ENCODE assay signal across 38 cellular contexts in the genomic region with DNA sequence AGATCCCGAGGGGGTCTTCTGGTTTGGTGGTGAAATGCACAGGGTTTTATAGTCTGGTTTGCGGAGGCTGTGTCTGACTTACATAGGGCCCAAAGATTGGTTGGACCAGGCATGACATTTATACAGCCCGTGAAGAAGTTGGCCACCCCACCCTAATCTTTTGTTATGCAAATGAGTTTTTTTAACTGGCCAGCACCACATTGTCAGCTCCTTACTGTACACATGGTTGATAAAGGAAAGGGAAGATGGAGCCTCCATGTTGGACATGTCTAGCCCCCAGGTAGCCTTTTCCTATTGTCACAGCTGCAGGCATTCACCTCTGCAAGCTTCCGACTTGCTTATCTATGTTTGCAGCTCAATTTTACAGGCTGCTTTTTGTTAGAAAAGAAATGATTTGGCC.
"Had no signal": no experiment of that assay in that cellular context is flagged by ENCODE, and none has a peak within 500 bp of the region (broad histone marks: within the 10 kb centered on the region; RNA-seq: fewer than 3 reads in every experiment).

No MANE protein-coding gene starts in this region.

- H3K4me3 Mint-ChIP-seq: activated naive CD4-positive, alpha-beta T cell treated with anti-CD3 and anti-CD28 coated beads for 36 hours; activated naive CD4-positive, alpha-beta T cell treated with anti-CD3 and anti-CD28 coated beads, Interleukin-2, amount 10 ng/mL, durations not matched to agents 7 days and 5 days; activated naive CD4-positive, alpha-beta T cell treated with anti-CD3 and anti-CD28 coated beads, Interleukin-2, amount 50 U/mL, for 24 hours; activated naive CD8-positive, alpha-beta T cell; activated naive CD8-positive, alpha-beta T cell treated with anti-CD3 and anti-CD28 coated beads for 36 hours; activated naive CD8-positive, alpha-beta T cell treated with anti-CD3 and anti-CD28 coated beads, Interleukin-2, amount 10 ng/mL, durations not matched to agents 7 days and 5 days; activated naive CD8-positive, alpha-beta T cell treated with anti-CD3 and anti-CD28 coated beads, Interleukin-2, amount 50 U/mL, for 24 hours; activated T-cell treated with anti-CD3 and anti-CD28 coated beads, Interleukin-2, amount 50 U/mL, for 4 hours; activated T-cell treated with anti-CD3 and anti-CD28 coated beads, Interleukin-2, amount 50 U/mL, for 72 hours; activated T-helper 1 cell treated with anti-CD3 and anti-CD28 coated beads, Interleukin-12 subunit alpha, Interleukin-12 subunit beta, Interleukin-2, Interleukin-4 antibody, amounts not matched to agents 30 ng/mL and 10 ng/mL and 1 ng/mL, durations not matched to agents 14 hours and 24 hours and 36 hours; activated T-helper 17 cell treated with anti-CD3 and anti-CD28 coated beads, Interleukin-2, amount 50 U/mL, for 72 hours; brain; central memory CD8-positive, alpha-beta T cell had no signal

- FAIRE-seq: astrocyte, bronchial epithelial cell had no signal

- H3K9me3 ChIP-seq: adrenal gland, ascending aorta had no signal

- H3K36me3 Mint-ChIP-seq: activated naive CD4-positive, alpha-beta T cell treated with anti-CD3 and anti-CD28 coated beads, Interleukin-2, amount 10 ng/mL, durations not matched to agents 7 days and 5 days; activated naive CD4-positive, alpha-beta T cell treated with anti-CD3 and anti-CD28 coated beads, Interleukin-2, amount 50 U/mL, for 24 hours; activated naive CD4-positive, alpha-beta T cell treated with anti-CD3 and anti-CD28 coated beads, Interleukin-2, amount 50 U/mL, for 72 hours; activated naive CD8-positive, alpha-beta T cell; activated naive CD8-positive, alpha-beta T cell treated with anti-CD3 and anti-CD28 coated beads for 36 hours; activated naive CD8-positive, alpha-beta T cell treated with anti-CD3 and anti-CD28 coated beads, Interleukin-2, amount 10 ng/mL, durations not matched to agents 7 days and 5 days; brain had no signal

- ATAC-seq: activated naive CD4-positive, alpha-beta T cell treated with anti-CD3 and anti-CD28 coated beads, Interleukin-2, amount 50 U/mL, for 72 hours; activated naive CD8-positive, alpha-beta T cell treated with anti-CD3 and anti-CD28 coated beads, Interleukin-2, amount 50 U/mL, for 24 hours; activated T-cell treated with anti-CD3 and anti-CD28 coated beads, Interleukin-2, amount 50 U/mL, for 4 hours; activated T-cell treated with anti-CD3 and anti-CD28 coated beads, Interleukin-2, amount 50 U/mL, for 72 hours; activated T-helper 17 cell treated with anti-CD3 and anti-CD28 coated beads, Interleukin-2, amount 50 U/mL, for 72 hours; body of pancreas had no signal

- H3K4me1 ChIP-seq: adrenal gland, ascending aorta, body of pancreas, breast epithelium had no signal

- H3K27ac ChIP-seq: adrenal gland, ascending aorta, body of pancreas, brain microvascular endothelial cell, breast epithelium, cardiac muscle cell had no signal

- DNase-seq: activated effector memory CD4-positive, alpha-beta T cell treated with anti-CD3 and anti-CD28 coated beads, Interleukin-2, amount 50 U/mL, for 16 hours; activated effector memory CD4-positive, alpha-beta T cell treated with Interleukin-2 at 50 U/mL for 16 hours; activated gamma-delta T cell; activated gamma-delta T cell treated with Interleukin-2 at 50 U/mL for 16 hours; activated naive CD4-positive, alpha-beta T cell; activated naive CD4-positive, alpha-beta T cell treated with anti-CD3 and anti-CD28 coated beads for 36 hours; activated naive CD4-positive, alpha-beta T cell treated with anti-CD3 and anti-CD28 coated beads, Interleukin-2, amount 10 ng/mL, durations not matched to agents 7 days and 5 days; activated naive CD4-positive, alpha-beta T cell treated with anti-CD3 and anti-CD28 coated beads, Interleukin-2, amount 50 U/mL, for 16 hours; activated naive CD4-positive, alpha-beta T cell treated with Interleukin-2 at 50 U/mL for 16 hours; activated naive CD8-positive, alpha-beta T cell treated with anti-CD3 and anti-CD28 coated beads for 36 hours; activated naive CD8-positive, alpha-beta T cell treated with anti-CD3 and anti-CD28 coated beads, Interleukin-2, amount 10 ng/mL, durations not matched to agents 7 days and 5 days; activated naive CD8-positive, alpha-beta T cell treated with anti-CD3 and anti-CD28 coated beads, Interleukin-2, amount 50 U/mL, for 24 hours; activated T-cell treated with anti-CD3 and anti-CD28 coated beads, Interleukin-2, amount 50 U/mL, for 4 hours; activated T-cell treated with anti-CD3 and anti-CD28 coated beads, Interleukin-2, amount 50 U/mL, for 48 hours; activated T-cell treated with anti-CD3 and anti-CD28 coated beads, Interleukin-2, amount 50 U/mL, for 72 hours; adrenal gland; amniotic stem cell; amygdala; anterior cingulate cortex; aorta; body of pancreas; brain microvascular endothelial cell; caudate nucleus; central memory CD4-positive, alpha-beta T cell; cerebellar nuclear complex had no signal

- H3K36me3 ChIP-seq: adrenal gland, ascending aorta, brain microvascular endothelial cell, breast epithelium, cardiac muscle cell had no signal

- H3K27ac Mint-ChIP-seq: activated naive CD4-positive, alpha-beta T cell treated with anti-CD3 and anti-CD28 coated beads for 36 hours; activated naive CD4-positive, alpha-beta T cell treated with anti-CD3 and anti-CD28 coated beads, Interleukin-2, amount 10 ng/mL, durations not matched to agents 7 days and 5 days; activated naive CD4-positive, alpha-beta T cell treated with anti-CD3 and anti-CD28 coated beads, Interleukin-2, amount 50 U/mL, for 24 hours; activated naive CD4-positive, alpha-beta T cell treated with anti-CD3 and anti-CD28 coated beads, Interleukin-2, amount 50 U/mL, for 72 hours; activated naive CD8-positive, alpha-beta T cell; activated naive CD8-positive, alpha-beta T cell treated with anti-CD3 and anti-CD28 coated beads for 36 hours; activated naive CD8-positive, alpha-beta T cell treated with anti-CD3 and anti-CD28 coated beads, Interleukin-2, amount 10 ng/mL, durations not matched to agents 7 days and 5 days; activated naive CD8-positive, alpha-beta T cell treated with anti-CD3 and anti-CD28 coated beads, Interleukin-2, amount 50 U/mL, for 24 hours; activated T-cell treated with anti-CD3 and anti-CD28 coated beads, Interleukin-2, amount 50 U/mL, for 72 hours; activated T-helper 1 cell treated with anti-CD3 and anti-CD28 coated beads, Interleukin-12 subunit alpha, Interleukin-12 subunit beta, Interleukin-2, Interleukin-4 antibody, amounts not matched to agents 30 ng/mL and 10 ng/mL and 1 ng/mL, durations not matched to agents 14 hours and 24 hours and 36 hours; activated T-helper 17 cell treated with anti-CD3 and anti-CD28 coated beads, Interleukin-2, amount 50 U/mL, for 72 hours; activated T-helper 2 cell treated with anti-CD3 and anti-CD28 coated beads, Interferon-gamma antibody, Interleukin-2, Interleukin-4, amounts not matched to agents 10 μg/mL and 5 μg/mL and 100 μg/mL, durations not matched to agents 14 hours and 24 hours and 36 hours; brain had no signal

- H3K4me1 Mint-ChIP-seq: activated naive CD4-positive, alpha-beta T cell treated with anti-CD3 and anti-CD28 coated beads, Interleukin-2, amount 10 ng/mL, durations not matched to agents 7 days and 5 days; activated naive CD4-positive, alpha-beta T cell treated with anti-CD3 and anti-CD28 coated beads, Interleukin-2, amount 50 U/mL, for 24 hours; activated naive CD8-positive, alpha-beta T cell treated with anti-CD3 and anti-CD28 coated beads for 36 hours; activated naive CD8-positive, alpha-beta T cell treated with anti-CD3 and anti-CD28 coated beads, Interleukin-2, amount 10 ng/mL, durations not matched to agents 7 days and 5 days; activated naive CD8-positive, alpha-beta T cell treated with anti-CD3 and anti-CD28 coated beads, Interleukin-2, amount 50 U/mL, for 24 hours; activated T-helper 17 cell treated with anti-CD3 and anti-CD28 coated beads, Interleukin-2, amount 50 U/mL, for 72 hours; brain; central memory CD8-positive, alpha-beta T cell had no signal

- H3K27me3 ChIP-seq: ascending aorta, body of pancreas, brain microvascular endothelial cell, breast epithelium had no signal

- H3K9me3 Mint-ChIP-seq: activated naive CD4-positive, alpha-beta T cell treated with anti-CD3 and anti-CD28 coated beads, Interleukin-2, amount 50 U/mL, for 24 hours; activated naive CD8-positive, alpha-beta T cell treated with anti-CD3 and anti-CD28 coated beads for 36 hours; activated naive CD8-positive, alpha-beta T cell treated with anti-CD3 and anti-CD28 coated beads, Interleukin-2, amount 10 ng/mL, durations not matched to agents 7 days and 5 days had no signal

- H3K4me3 ChIP-seq: adrenal gland, ascending aorta, body of pancreas, breast epithelium, cardiac muscle cell had no signal
